In genomic region chr16:78882751-78883150, GRCh38 we compare ENCODE assay signal across 16 cellular contexts.
A peak's percentile ranks its signal among the peaks of the same experiment; 100 is the strongest.
DNase-seq lines count a peak whose midpoint lies in the region; ATAC-seq and TF ChIP-seq lines count a peak whose summit lies in the region.
"Had no signal": no experiment of that assay in that cellular context is flagged by ENCODE, and none has a peak within 500 bp of the region (broad histone marks: within the 10 kb centered on the region; RNA-seq: fewer than 3 reads in every experiment).

No MANE protein-coding gene starts in this region.

- H3K4me1 Mint-ChIP-seq in activated CD4-positive, alpha-beta T cell treated with anti-CD3 and anti-CD28 coated beads, Interleukin-2, amount 10 ng/mL, durations not matched to agents 24 days and 14 days = peaks cover 3% of the 10 kb centered on the region
- H3K4me1 Mint-ChIP-seq in activated T-helper 17 cell treated with anti-CD3 and anti-CD28 coated beads, Interleukin-2, amount 50 U/mL, for 72 hours = peaks cover 4% of the 10 kb centered on the region

- no peaks in the 10 kb centered on the region for H3K27me3 ChIP-seq in upper lobe of right lung
- no peaks in the 10 kb centered on the region for H3K27me3 ChIP-seq in effector memory CD4-positive, alpha-beta T cell (replicated peaks; ENCODE audit: control insufficient read depth, insufficient read depth, low read length, poor library complexity, severe bottlenecking)
- H3K27me3 ChIP-seq: BLaER1 had no signal

- no peak overlapping the region for H3K27ac ChIP-seq in upper lobe of right lung
- no peak overlapping the region for H3K27ac ChIP-seq in effector memory CD4-positive, alpha-beta T cell (ENCODE audit: insufficient read depth, low read length, poor library complexity, severe bottlenecking)
- H3K27ac ChIP-seq: BLaER1 had no signal

- no peaks in the 10 kb centered on the region for H3K27me3 Mint-ChIP-seq in activated CD4-positive, alpha-beta T cell treated with anti-CD3 and anti-CD28 coated beads, Interleukin-2, amount 10 ng/mL, durations not matched to agents 24 days and 14 days
- H3K27me3 Mint-ChIP-seq in activated T-helper 17 cell treated with anti-CD3 and anti-CD28 coated beads, Interleukin-2, amount 50 U/mL, for 72 hours = no peaks in the 10 kb centered on the region

- no peaks in the 10 kb centered on the region for H3K36me3 ChIP-seq in upper lobe of right lung
- no peaks in the 10 kb centered on the region for H3K36me3 ChIP-seq in effector memory CD4-positive, alpha-beta T cell (ENCODE audit: control insufficient read depth, insufficient read depth, low read length)
- H3K36me3 ChIP-seq: BLaER1 had no signal

- no peak for TF ChIP-seq CTCF in upper lobe of right lung (IDR thresholded peaks at IDR 0.05)

- H3K9me3 ChIP-seq in upper lobe of right lung = no peaks in the 10 kb centered on the region
- H3K9me3 ChIP-seq in effector memory CD4-positive, alpha-beta T cell (ENCODE audit: control insufficient read depth, low read length) = no peaks in the 10 kb centered on the region
- H3K9me3 ChIP-seq: BLaER1 had no signal

- no peak overlapping the region for H3K4me3 ChIP-seq in upper lobe of right lung
- H3K4me3 ChIP-seq in effector memory CD4-positive, alpha-beta T cell (ENCODE audit: insufficient read depth, low read depth, low read length, poor library complexity, severe bottlenecking) = no peak overlapping the region
- H3K4me3 ChIP-seq: BLaER1 had no signal

- H3K36me3 Mint-ChIP-seq in activated CD4-positive, alpha-beta T cell treated with anti-CD3 and anti-CD28 coated beads, Interleukin-2, amount 10 ng/mL, durations not matched to agents 24 days and 14 days (ENCODE audit: low read depth) = no peaks in the 10 kb centered on the region
- no peaks in the 10 kb centered on the region for H3K36me3 Mint-ChIP-seq in activated T-helper 17 cell treated with anti-CD3 and anti-CD28 coated beads, Interleukin-2, amount 50 U/mL, for 72 hours (ENCODE audit: low read depth)
- H3K36me3 Mint-ChIP-seq: CD14-positive monocyte; CD8-positive, alpha-beta T cell; IgD-negative memory B cell had no signal

- DNase-seq in activated CD4-positive, alpha-beta T cell treated with anti-CD3 and anti-CD28 coated beads, Interleukin-2, amount 10 ng/mL, durations not matched to agents 24 days and 14 days = no peak
- no peak for DNase-seq in activated CD4-positive, alpha-beta T cell treated with anti-CD3 and anti-CD28 coated beads, Interleukin-2, amount 50 U/mL, for 4 hours
- peak; percentile 55 for DNase-seq in MV-4-11 (lab: John Stamatoyannopoulos, UW)
- no peak for DNase-seq in upper lobe of right lung
- no peak for DNase-seq in effector memory CD4-positive, alpha-beta T cell
- DNase-seq in T-helper 2 cell = no peak
- DNase-seq: 8988T; Calu3; CD8-positive, alpha-beta T cell; DND-41; EL; HCEC 1CT had no signal

- H3K4me1 ChIP-seq in upper lobe of right lung = no peaks in the 10 kb centered on the region
- H3K4me1 ChIP-seq in effector memory CD4-positive, alpha-beta T cell (ENCODE audit: control insufficient read depth, insufficient read depth, low read length, poor library complexity, severe bottlenecking) = no peaks in the 10 kb centered on the region
- H3K4me1 ChIP-seq: BLaER1 had no signal

- peak overlapping the region; percentile 63 for H3K27ac Mint-ChIP-seq in activated CD4-positive, alpha-beta T cell treated with anti-CD3 and anti-CD28 coated beads, Interleukin-2, amount 10 ng/mL, durations not matched to agents 24 days and 14 days
- H3K27ac Mint-ChIP-seq in activated T-helper 17 cell treated with anti-CD3 and anti-CD28 coated beads, Interleukin-2, amount 50 U/mL, for 72 hours = peak overlapping the region; percentile 60
- H3K27ac Mint-ChIP-seq: CD14-positive monocyte; CD8-positive, alpha-beta T cell; IgD-negative memory B cell had no signal

- peak; percentile 86 for ATAC-seq in activated T-helper 17 cell treated with anti-CD3 and anti-CD28 coated beads, Interleukin-2, amount 50 U/mL, for 72 hours (replicated peaks)
- peak; percentile 49 for ATAC-seq in upper lobe of right lung
- ATAC-seq: CD8-positive, alpha-beta T cell had no signal

- H3K9me3 Mint-ChIP-seq in activated CD4-positive, alpha-beta T cell treated with anti-CD3 and anti-CD28 coated beads, Interleukin-2, amount 10 ng/mL, durations not matched to agents 24 days and 14 days = peaks cover 3% of the 10 kb centered on the region
- no peaks in the 10 kb centered on the region for H3K9me3 Mint-ChIP-seq in activated T-helper 17 cell treated with anti-CD3 and anti-CD28 coated beads, Interleukin-2, amount 50 U/mL, for 72 hours
- H3K9me3 Mint-ChIP-seq: CD8-positive, alpha-beta T cell; IgD-negative memory B cell had no signal

- no peak overlapping the region for H3K4me3 Mint-ChIP-seq in activated CD4-positive, alpha-beta T cell treated with anti-CD3 and anti-CD28 coated beads, Interleukin-2, amount 10 ng/mL, durations not matched to agents 24 days and 14 days
- peak overlapping the region; percentile 68 for H3K4me3 Mint-ChIP-seq in activated T-helper 17 cell treated with anti-CD3 and anti-CD28 coated beads, Interleukin-2, amount 50 U/mL, for 72 hours
- H3K4me3 Mint-ChIP-seq: CD14-positive monocyte; CD8-positive, alpha-beta T cell; IgD-negative memory B cell had no signal

- intact Hi-C loops in activated CD4-positive, alpha-beta T cell treated with anti-CD3 and anti-CD28 coated beads, Interleukin-2, amount 10 ng/mL, durations not matched to agents 24 days and 14 days (cut with micrococcal nuclease) = no loop called here
- intact Hi-C loops in upper lobe of right lung (cut with DNase I) = no loop called here
